Comparison of ENCODE assay signal across 2 cellular contexts in genomic region chr2:96075199-96075771, GRCh38.
A peak's percentile ranks its signal among the peaks of the same experiment; 100 is the strongest.
TF ChIP-seq lines count a peak whose summit lies in the region.

No MANE protein-coding gene starts in this region.

TF ChIP-seq in HEK293, 187 proteins besides CTCF, POLR2A, EP300 and RAD21 (continued from another document):
- TF ChIP-seq ZSCAN23 (tag by site-specific recombination; IDR thresholded peaks at IDR 0.05) = no peak
- peak; percentile 10 for TF ChIP-seq ZNF558 (tag by site-specific recombination; IDR thresholded peaks at IDR 0.05)

TF ChIP-seq in K562, 482 proteins besides CTCF, POLR2A, EP300 and RAD21 (continued from another document):
- TF ChIP-seq, protein P1, sequence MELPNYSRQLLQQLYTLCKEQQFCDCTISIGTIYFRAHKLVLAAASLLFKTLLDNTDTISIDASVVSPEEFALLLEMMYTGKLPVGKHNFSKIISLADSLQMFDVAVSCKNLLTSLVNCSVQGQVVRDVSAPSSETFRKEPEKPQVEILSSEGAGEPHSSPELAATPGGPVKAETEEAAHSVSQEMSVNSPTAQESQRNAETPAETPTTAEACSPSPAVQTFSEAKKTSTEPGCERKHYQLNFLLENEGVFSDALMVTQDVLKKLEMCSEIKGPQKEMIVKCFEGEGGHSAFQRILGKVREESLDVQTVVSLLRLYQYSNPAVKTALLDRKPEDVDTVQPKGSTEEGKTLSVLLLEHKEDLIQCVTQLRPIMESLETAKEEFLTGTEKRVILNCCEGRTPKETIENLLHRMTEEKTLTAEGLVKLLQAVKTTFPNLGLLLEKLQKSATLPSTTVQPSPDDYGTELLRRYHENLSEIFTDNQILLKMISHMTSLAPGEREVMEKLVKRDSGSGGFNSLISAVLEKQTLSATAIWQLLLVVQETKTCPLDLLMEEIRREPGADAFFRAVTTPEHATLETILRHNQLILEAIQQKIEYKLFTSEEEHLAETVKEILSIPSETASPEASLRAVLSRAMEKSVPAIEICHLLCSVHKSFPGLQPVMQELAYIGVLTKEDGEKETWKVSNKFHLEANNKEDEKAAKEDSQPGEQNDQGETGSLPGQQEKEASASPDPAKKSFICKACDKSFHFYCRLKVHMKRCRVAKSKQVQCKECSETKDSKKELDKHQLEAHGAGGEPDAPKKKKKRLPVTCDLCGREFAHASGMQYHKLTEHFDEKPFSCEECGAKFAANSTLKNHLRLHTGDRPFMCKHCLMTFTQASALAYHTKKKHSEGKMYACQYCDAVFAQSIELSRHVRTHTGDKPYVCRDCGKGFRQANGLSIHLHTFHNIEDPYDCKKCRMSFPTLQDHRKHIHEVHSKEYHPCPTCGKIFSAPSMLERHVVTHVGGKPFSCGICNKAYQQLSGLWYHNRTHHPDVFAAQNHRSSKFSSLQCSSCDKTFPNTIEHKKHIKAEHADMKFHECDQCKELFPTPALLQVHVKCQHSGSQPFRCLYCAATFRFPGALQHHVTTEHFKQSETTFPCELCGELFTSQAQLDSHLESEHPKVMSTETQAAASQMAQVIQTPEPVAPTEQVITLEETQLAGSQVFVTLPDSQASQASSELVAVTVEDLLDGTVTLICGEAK (IDR thresholded peaks at IDR 0.05) = peak; percentile 80
- TF ChIP-seq, protein P1 (CRISPR knock-in tag; IDR thresholded peaks at IDR 0.05) = no peak
- TF ChIP-seq NCOA2 (IDR thresholded peaks at IDR 0.05; ENCODE audit: partially characterized antibody in 2 of 2) (no peak), ZNF79 (CRISPR knock-in tag; IDR thresholded peaks at IDR 0.05; ENCODE audit: low read depth) (no peak), ZNF77 (CRISPR knock-in tag; IDR thresholded peaks at IDR 0.05) (no peak), SFPQ (IDR thresholded peaks at IDR 0.05; ENCODE audit: low read depth, low read length) (no peak)
